ENCODE assay signal across 10 cellular contexts in genomic region chr7:139702811-139703467, GRCh38.
DNase-seq lines count a peak whose midpoint lies in the region; ATAC-seq and TF ChIP-seq lines count a peak whose summit lies in the region.
"Had no signal": no experiment of that assay in that cellular context is flagged by ENCODE, and none has a peak within 500 bp of the region (broad histone marks: within the 10 kb centered on the region; RNA-seq: fewer than 3 reads in every experiment).

No MANE protein-coding gene starts in this region.

- H3K4me2 ChIP-seq in skeletal muscle satellite cell (ENCODE audit: low read length) = peak overlapping the region; percentile 11
- no peak overlapping the region for H3K4me2 ChIP-seq in mesenchymal stem cell (ENCODE audit: low read length, poor library complexity, severe bottlenecking)

- H3K4me3 ChIP-seq in choroid plexus epithelial cell (ENCODE audit: low read depth, low read length) (no peak overlapping the region), skeletal muscle satellite cell (ENCODE audit: low read length) (no peak overlapping the region), BE2C (ENCODE audit: low read depth, low read length) (no peak overlapping the region), mesenchymal stem cell (ENCODE audit: insufficient read depth in 1 of 2, low read depth in 1 of 2, low read length in 2 of 2) (no peak overlapping the region)

- WGBS in mesenchymal stem cell = 83% methylated on average over 9 of the region's 10 CpGs

- ATAC-seq in GM19324 (IDR thresholded peaks at IDR 0.05; ENCODE audit: low FRiP score, unreplicated experiment) (peak; percentile 64), HG02884 (IDR thresholded peaks at IDR 0.05; ENCODE audit: unreplicated experiment) (peak; percentile 63)

- no peak overlapping the region for H3K27ac ChIP-seq in mesenchymal stem cell (ENCODE audit: low read length, poor library complexity, severe bottlenecking)

- H2BK15ac ChIP-seq in mesenchymal stem cell (ENCODE audit: low read depth, poor library complexity, severe bottlenecking) = no peak overlapping the region

- no peak overlapping the region for H4K8ac ChIP-seq in mesenchymal stem cell (ENCODE audit: low read length)

- H3K9ac ChIP-seq in skeletal muscle satellite cell (ENCODE audit: low read depth, low read length) = peak overlapping the region; percentile 48
- H3K9ac ChIP-seq in mesenchymal stem cell (ENCODE audit: low read length) = no peak overlapping the region

- DNase-seq in choroid plexus epithelial cell (ENCODE audit: low read depth) = peak; percentile 69
- no peak for DNase-seq in BE2C
- no peak for DNase-seq in RKO (ENCODE audit: low spot score)
- no peak for DNase-seq in mesenchymal stem cell
- DNase-seq in GM19238 (ENCODE audit: insufficient read length, low spot score) = no peak
- DNase-seq: aorta, HCEC 1CT had no signal

- no peak overlapping the region for H2BK5ac ChIP-seq in mesenchymal stem cell (ENCODE audit: low read depth, low read length, poor library complexity, severe bottlenecking)

- TF ChIP-seq CTCF in choroid plexus epithelial cell (conservative IDR thresholded peaks at IDR 0.05; ENCODE audit: low read depth, low read length) (no peak), BE2C (IDR thresholded peaks at IDR 0.05; ENCODE audit: low read depth, low read length) (no peak)

- H2BK12ac ChIP-seq in mesenchymal stem cell (ENCODE audit: low read length in 2 of 2) = no peak overlapping the region

- H3K4ac ChIP-seq in mesenchymal stem cell (ENCODE audit: low read depth in 1 of 2, low read length in 2 of 2) = no peak overlapping the region

- H2AK5ac ChIP-seq in mesenchymal stem cell (ENCODE audit: low read length, severe bottlenecking) = no peak overlapping the region

- no peak overlapping the region for H3K18ac ChIP-seq in mesenchymal stem cell (ENCODE audit: low read depth in 1 of 2, low read length in 2 of 2)

- no peak overlapping the region for H3K23ac ChIP-seq in mesenchymal stem cell (ENCODE audit: low read length in 2 of 2)

- peaks cover 34% of the 10 kb centered on the region for H3K4me1 ChIP-seq in skeletal muscle satellite cell (ENCODE audit: control insufficient read depth, insufficient read depth, low read length)
- peaks cover 5% of the 10 kb centered on the region; the same call in 1 of the 2 replicates for H3K4me1 ChIP-seq in BE2C
- peaks cover 36% of the 10 kb centered on the region for H3K4me1 ChIP-seq in mesenchymal stem cell (ENCODE audit: control insufficient read depth, insufficient read depth, low read depth, low read length)

- H2BK120ac ChIP-seq in mesenchymal stem cell (ENCODE audit: low read depth, low read length) = no peak overlapping the region

- H4K91ac ChIP-seq in mesenchymal stem cell (ENCODE audit: low read length) = no peak overlapping the region

- H3K27me3 ChIP-seq in skeletal muscle satellite cell (ENCODE audit: control insufficient read depth, insufficient read depth, low read length) = no peaks in the 10 kb centered on the region
- no peaks in the 10 kb centered on the region for H3K27me3 ChIP-seq in BE2C
- no peaks in the 10 kb centered on the region for H3K27me3 ChIP-seq in mesenchymal stem cell (ENCODE audit: control insufficient read depth in 1 of 2, insufficient read depth in 1 of 2, low read length in 2 of 2)

- H2AFZ ChIP-seq in mesenchymal stem cell (ENCODE audit: low read depth, low read length) = no peak overlapping the region

- H3K14ac ChIP-seq in mesenchymal stem cell (ENCODE audit: low read length in 2 of 2) = no peak overlapping the region

- peaks cover 31% of the 10 kb centered on the region for H3K79me1 ChIP-seq in mesenchymal stem cell (replicated peaks; ENCODE audit: low read length, poor library complexity, severe bottlenecking)

- no peaks in the 10 kb centered on the region for H3K9me3 ChIP-seq in skeletal muscle satellite cell (replicated peaks; ENCODE audit: low read length)
- H3K9me3 ChIP-seq in BE2C = no peaks in the 10 kb centered on the region
- H3K9me3 ChIP-seq in mesenchymal stem cell (ENCODE audit: control insufficient read depth, low read length) = no peaks in the 10 kb centered on the region

- H3K36me3 ChIP-seq in skeletal muscle satellite cell (ENCODE audit: insufficient read depth, low read length) = peaks cover 94% of the 10 kb centered on the region
- H3K36me3 ChIP-seq in BE2C = no peaks in the 10 kb centered on the region; the same call in 1 of the 2 replicates
- H3K36me3 ChIP-seq in mesenchymal stem cell (ENCODE audit: control insufficient read depth in 1 of 2, insufficient read depth in 2 of 2, low read depth in 1 of 2, low read length in 2 of 2) = peaks cover 55 to 66% of the 10 kb centered on the region in 2 experiments
